In genomic region chr11:83287631-83288030, GRCh38 we compare ENCODE assay signal across 27 cellular contexts. TPM values are rescaled to one million over a fixed set of nuclear protein-coding genes. Genes with fewer than 3 reads are reported as not detected.
DNase-seq lines count a peak whose midpoint lies in the region; ATAC-seq, FAIRE-seq and TF ChIP-seq lines count a peak whose summit lies in the region.
"Had no signal": no experiment of that assay in that cellular context is flagged by ENCODE, and none has a peak within 500 bp of the region (broad histone marks: within the 10 kb centered on the region; RNA-seq: fewer than 3 reads in every experiment).

No MANE protein-coding gene starts in this region.

- peaks cover 2% of the 10 kb centered on the region for H3K4me1 Mint-ChIP-seq in Caco-2 (ENCODE audit: low read depth, unreplicated experiment)
- H3K4me1 Mint-ChIP-seq in WTC11 = peaks cover 27% of the 10 kb centered on the region
- peaks cover 17% of the 10 kb centered on the region for H3K4me1 Mint-ChIP-seq in stimulated activated effector memory CD8-positive, alpha-beta T cell treated with anti-CD3 and anti-CD28 coated beads, Interleukin-12 subunit alpha, Interleukin-12 subunit beta, amount 100 ng/mL, for 72 hours

- no peak for TF ChIP-seq POLR2A in GM12892 (IDR thresholded peaks at IDR 0.05; ENCODE audit: low read depth, low read length)

- no peak for TF ChIP-seq CTCF in Caco-2 (IDR thresholded peaks at IDR 0.05; ENCODE audit: insufficient read depth in 1 of 2, low read depth in 1 of 2, low read length in 1 of 2, severe bottlenecking in 1 of 2, unreplicated experiment in 1 of 2)
- no peak for TF ChIP-seq CTCF in WTC11 (IDR thresholded peaks at IDR 0.05)

- ATAC-seq in WTC11 = no peak
- ATAC-seq in stimulated activated effector memory CD8-positive, alpha-beta T cell treated with anti-CD3 and anti-CD28 coated beads, Interleukin-12 subunit alpha, Interleukin-12 subunit beta, amount 100 ng/mL, for 72 hours = no peak
- ATAC-seq in GM18517 (IDR thresholded peaks at IDR 0.05; ENCODE audit: unreplicated experiment) = no peak
- no peak for ATAC-seq in HG03045 (IDR thresholded peaks at IDR 0.05; ENCODE audit: unreplicated experiment)
- ATAC-seq: gastroesophageal sphincter; naive thymus-derived CD8-positive, alpha-beta T cell; pancreas; stimulated activated naive CD8-positive, alpha-beta T cell treated with anti-CD3 and anti-CD28 coated beads, Interleukin-15, amount 100 ng/mL, for 72 hours had no signal

- H3K9me3 ChIP-seq in Caco-2 = no peaks in the 10 kb centered on the region
- H3K9me3 ChIP-seq: gastroesophageal sphincter, left ventricle myocardium inferior, pancreas, right atrium auricular region, spleen, tibial artery had no signal

- H3K4me3 Mint-ChIP-seq in Caco-2 (ENCODE audit: unreplicated experiment) (peak overlapping the region; percentile 45), WTC11 (no peak overlapping the region; the same call in 1 of the 2 replicates)
- H3K4me3 Mint-ChIP-seq in stimulated activated effector memory CD8-positive, alpha-beta T cell treated with anti-CD3 and anti-CD28 coated beads, Interleukin-12 subunit alpha, Interleukin-12 subunit beta, amount 100 ng/mL, for 72 hours = peak overlapping the region; percentile 95
- H3K4me3 Mint-ChIP-seq: activated CD4-positive, alpha-beta T cell treated with anti-CD3 and anti-CD28 coated beads, Interleukin-2, amount 10 ng/mL, durations not matched to agents 24 days and 14 days; dendritic cell treated with granulocyte-macrophage colony-stimulating factor and Interleukin-4, amounts not matched to agents 40 ng/mL and 50 ng/mL, for 4 days had no signal

- no TSS peak for BruUV-seq in Caco-2 (replicated peaks; lab: Mats Ljungman, UMichigan)

- CTCF ChIA-PET in Caco-2 (lab: Charles Lee) = interaction anchor here (0.7 kb wide), 1 partner anchor 31 kb away, joined by 3 read pairs; no protein-coding TSS in a partner anchor
- CTCF ChIA-PET in WTC11 (lab: Charles Lee) = no interaction called here

- H3K27me3 ChIP-seq in Caco-2 (replicated peaks; ENCODE audit: control insufficient read depth, insufficient read depth, low read length) = no peaks in the 10 kb centered on the region
- H3K27me3 ChIP-seq: gastroesophageal sphincter, pancreas, right atrium auricular region, spleen, tibial artery had no signal

- DNase-seq in Caco-2 (no peak), GM12892 (ENCODE audit: insufficient read length) (no peak), WTC11 (ENCODE audit: low spot score) (no peak), NCI-H128 (lab: John Stamatoyannopoulos, UW; ENCODE audit: unreplicated experiment) (no peak)
- no peak for DNase-seq in stimulated activated effector memory CD8-positive, alpha-beta T cell treated with anti-CD3 and anti-CD28 coated beads, Interleukin-12 subunit alpha, Interleukin-12 subunit beta, amount 100 ng/mL, for 72 hours (ENCODE audit: low spot score in 2 of 2)
- DNase-seq: activated CD4-positive, alpha-beta T cell treated with anti-CD3 and anti-CD28 coated beads, Interleukin-2, amount 10 ng/mL, durations not matched to agents 24 days and 14 days; aorta; left ventricle myocardium inferior; midbrain; naive thymus-derived CD8-positive, alpha-beta T cell; NCI-H187; NCI-H2171 treated with DMSO at 0.1 percent for 48 hours; pancreas; spleen; stimulated activated CD4-positive, alpha-beta T cell treated with anti-CD3 and anti-CD28 coated beads, Interleukin-4, amount 100 ng/mL, for 1 hour; stimulated activated naive CD8-positive, alpha-beta T cell treated with anti-CD3 and anti-CD28 coated beads, Interleukin-15, amount 100 ng/mL, for 72 hours; T-helper 2 cell; tibial artery had no signal

- H3K36me3 ChIP-seq in Caco-2 (ENCODE audit: control insufficient read depth, insufficient read depth, low read length) = no peaks in the 10 kb centered on the region
- H3K36me3 ChIP-seq: gastroesophageal sphincter, left ventricle myocardium inferior, pancreas, right atrium auricular region, tibial artery had no signal

- no peak overlapping the region for H3K4me3 ChIP-seq in Caco-2 (ENCODE audit: low read depth, low read length)
- H3K4me3 ChIP-seq: gastroesophageal sphincter, left ventricle myocardium inferior, pancreas, right atrium auricular region, SK-N-MC, spleen, tibial artery had no signal

- peak; percentile 21 for FAIRE-seq in GM12892 (lab: Jason Lieb, UNC)
- FAIRE-seq: endometrium, islet of Langerhans, pancreas had no signal

- H3K4me1 ChIP-seq in Caco-2 = peaks cover 14% of the 10 kb centered on the region

- intact Hi-C loops in Caco-2 (cut with micrococcal nuclease; ENCODE audit: unreplicated experiment) = loop anchor here (2.0 kb wide), 1 partner anchor 217 kb away; the partner anchor contains the start of gene RAB30

- POLR2A ChIA-PET in Caco-2 (lab: Charles Lee) (no interaction called here), WTC11 (lab: Charles Lee) (no interaction called here)

- H3K27ac Mint-ChIP-seq in Caco-2 (ENCODE audit: unreplicated experiment) (no peak overlapping the region), WTC11 (peak overlapping the region; percentile 89; the same call in 1 of the 2 replicates)
- no peak overlapping the region for H3K27ac Mint-ChIP-seq in stimulated activated effector memory CD8-positive, alpha-beta T cell treated with anti-CD3 and anti-CD28 coated beads, Interleukin-12 subunit alpha, Interleukin-12 subunit beta, amount 100 ng/mL, for 72 hours
- H3K27ac Mint-ChIP-seq: activated naive CD4-positive, alpha-beta T cell treated with anti-CD3 and anti-CD28 coated beads, Interleukin-2, amount 50 U/mL, for 24 hours; dendritic cell treated with granulocyte-macrophage colony-stimulating factor and Interleukin-4, amounts not matched to agents 40 ng/mL and 50 ng/mL, for 4 days had no signal

- H3K9me3 Mint-ChIP-seq in Caco-2 (ENCODE audit: unreplicated experiment) (no peaks in the 10 kb centered on the region), WTC11 (no peaks in the 10 kb centered on the region)
- peaks cover 3% of the 10 kb centered on the region for H3K9me3 Mint-ChIP-seq in stimulated activated effector memory CD8-positive, alpha-beta T cell treated with anti-CD3 and anti-CD28 coated beads, Interleukin-12 subunit alpha, Interleukin-12 subunit beta, amount 100 ng/mL, for 72 hours
- H3K9me3 Mint-ChIP-seq: dendritic cell treated with granulocyte-macrophage colony-stimulating factor and Interleukin-4, amounts not matched to agents 40 ng/mL and 50 ng/mL, for 4 days had no signal

- H3K36me3 Mint-ChIP-seq in Caco-2 (ENCODE audit: insufficient read depth, unreplicated experiment) (peaks cover 13% of the 10 kb centered on the region), WTC11 (no peaks in the 10 kb centered on the region)
- peaks cover 13% of the 10 kb centered on the region for H3K36me3 Mint-ChIP-seq in stimulated activated effector memory CD8-positive, alpha-beta T cell treated with anti-CD3 and anti-CD28 coated beads, Interleukin-12 subunit alpha, Interleukin-12 subunit beta, amount 100 ng/mL, for 72 hours

- H3K27me3 Mint-ChIP-seq in Caco-2 (ENCODE audit: insufficient read depth, unreplicated experiment) = no peaks in the 10 kb centered on the region
- H3K27me3 Mint-ChIP-seq in WTC11 (ENCODE audit: low read depth) = no peaks in the 10 kb centered on the region
- H3K27me3 Mint-ChIP-seq: activated naive CD4-positive, alpha-beta T cell treated with anti-CD3 and anti-CD28 coated beads, Interleukin-2, amount 50 U/mL, for 24 hours; dendritic cell treated with granulocyte-macrophage colony-stimulating factor and Interleukin-4, amounts not matched to agents 40 ng/mL and 50 ng/mL, for 4 days; stimulated activated naive CD8-positive, alpha-beta T cell treated with anti-CD3 and anti-CD28 coated beads, Interleukin-15, amount 100 ng/mL, for 72 hours had no signal

TF ChIP-seq in WTC11, 78 proteins besides CTCF, POLR2A, EP300 and RAD21:
- peak; percentile 54; the same call in 1 of the 2 replicates for TF ChIP-seq ZNF121 (CRISPR knock-in tag; IDR thresholded peaks at IDR 0.05)
- TF ChIP-seq NR2C2 (CRISPR knock-in tag; IDR thresholded peaks at IDR 0.05) = no peak
- no peak for TF ChIP-seq ZNF416 (CRISPR knock-in tag; IDR thresholded peaks at IDR 0.05)
- TF ChIP-seq PRDM15 (CRISPR knock-in tag; IDR thresholded peaks at IDR 0.05) = no peak
- TF ChIP-seq ZNF138 (CRISPR knock-in tag; conservative IDR thresholded peaks at IDR 0.05) = no peak
- no peak for TF ChIP-seq TP53 (CRISPR knock-in tag; IDR thresholded peaks at IDR 0.05)

RNA-seq across cellular contexts. Expression of gene CCDC90B, which starts 1.5 kb away (rescaled TPM):
- total RNA-seq in Caco-2 (2022) (46.2 and 63.6 TPM in 2 replicates), WTC11 (2021) (47.0 to 48.9 TPM (median 47.8 TPM) in 3 replicates)
- polyA plus RNA-seq in GM12892 (2012; ENCODE audit: missing spikeins) = 49.6 TPM
